In the genomic region with DNA sequence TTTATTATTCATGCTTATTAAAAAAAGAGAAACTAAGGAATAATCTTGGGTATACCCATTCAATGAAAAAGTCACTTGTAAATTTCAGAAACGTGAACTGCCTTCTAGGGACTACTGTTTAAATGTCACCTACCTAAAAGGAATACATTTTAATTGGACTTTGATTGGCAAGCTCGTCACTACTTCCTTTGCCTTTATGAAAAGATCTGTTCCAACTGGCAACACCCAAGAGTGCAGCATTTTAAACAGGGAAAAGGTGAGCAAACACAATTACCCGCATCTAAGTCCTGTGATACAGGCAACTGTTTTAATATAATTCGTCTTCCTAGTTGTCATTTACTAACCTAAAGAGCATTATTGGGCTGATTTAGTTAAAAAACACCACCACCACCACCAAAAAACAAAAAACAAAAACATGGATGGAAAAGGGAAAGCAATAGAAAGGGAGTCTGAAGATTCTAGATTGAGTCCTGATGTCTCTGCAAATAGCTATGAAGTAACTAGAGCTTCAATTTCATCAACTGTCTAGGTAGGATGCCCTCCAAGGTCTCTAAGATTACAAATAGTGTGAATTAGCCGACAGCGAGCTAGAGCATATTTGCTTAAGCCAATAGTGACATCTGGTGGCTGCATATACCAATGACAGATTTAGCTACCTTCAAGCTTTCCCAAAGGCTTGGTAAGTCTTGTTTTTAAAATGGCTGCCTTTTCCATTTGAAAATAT, we compare ENCODE assay signal across 8 cellular contexts. TPM values are rescaled to one million over a fixed set of nuclear protein-coding genes. Genes with fewer than 3 reads are reported as not detected.
A peak's percentile ranks its signal among the peaks of the same experiment; 100 is the strongest.
DNase-seq lines count a peak whose midpoint lies in the region; TF ChIP-seq lines count a peak whose summit lies in the region.

No MANE protein-coding gene starts in this region.

- no peak overlapping the region for H3K27ac Mint-ChIP-seq in HFFc6

- in situ Hi-C loops in brain microvascular endothelial cell (cut with HindIII; ENCODE audit: low pct_ligation_motif_present, low sequenced_read_pairs): no loop called here

- CTCF ChIA-PET in AG04450 (lab: Charles Lee) (interaction anchor here (0.6 to 2.7 kb wide), 14 partner anchors 10 to 879 kb away, joined by 3 to 9 read pairs (median 3); no protein-coding TSS in a partner anchor), PC-9 (lab: Charles Lee) (interaction anchor here (0.6 to 1.4 kb wide), 9 partner anchors 59 to 731 kb away, joined by 3 to 11 read pairs (median 4); no protein-coding TSS in a partner anchor)

- peak overlapping the region; percentile 24 for H3K4me3 Mint-ChIP-seq in HFFc6

- DNase-seq in AG04450 (ENCODE audit: low read depth, low spot score) (peak; percentile 33), HFFc6 (peak; percentile 81), PC-9 (peak; percentile 46 to 82), brain microvascular endothelial cell (peak; percentile 67), iPS DF 6.9 (ENCODE audit: low read depth, low spot score) (peak; percentile 84), spleen (no peak)

- POLR2A ChIA-PET in AG04450 (lab: Yijun Ruan, JAX): no interaction called here
- POLR2A ChIA-PET in PC-9 (lab: Charles Lee; ENCODE audit: unreplicated experiment): no interaction called here

- no TSS peak for BruUV-seq in PC-9 (replicated peaks; lab: Mats Ljungman, UMichigan)

- H3F3A ChIP-seq in Loucy (ENCODE audit: low read depth) (no peaks in the 10 kb centered on the region), PC-9 (ENCODE audit: insufficient read depth, low read depth) (peaks cover 11% of the 10 kb centered on the region; the same call in 1 of the 2 replicates)

- H3K9me3 ChIP-seq in AG04450 (ENCODE audit: control insufficient read depth, insufficient read depth, low read length): no peaks in the 10 kb centered on the region
- no peaks in the 10 kb centered on the region for H3K9me3 ChIP-seq in Loucy (ENCODE audit: insufficient read depth, low read depth, low read length)
- no peaks in the 10 kb centered on the region for H3K9me3 ChIP-seq in PC-9 (ENCODE audit: insufficient read depth, low read depth)
- H3K9me3 ChIP-seq in iPS DF 6.9 (ENCODE audit: control insufficient read depth, insufficient read depth, low read length): no peaks in the 10 kb centered on the region
- no peaks in the 10 kb centered on the region for H3K9me3 ChIP-seq in spleen

- intact Hi-C loops in PC-9 (cut with micrococcal nuclease; ENCODE audit: unreplicated experiment) (loop anchor here (1.0 to 10.0 kb wide), 7 partner anchors 78 to 1779 kb away; a partner anchor contains a TSS), spleen (cut with DNase I; ENCODE audit: low total_unique reads) (no loop called here)

- peaks cover 2% of the 10 kb centered on the region for H3K27me3 Mint-ChIP-seq in HFFc6 (ENCODE audit: insufficient read depth)

- H3K27ac ChIP-seq in AG04450 (ENCODE audit: low read depth, low read length) (no peak overlapping the region), PC-9 (no peak overlapping the region), brain microvascular endothelial cell (no peak overlapping the region), iPS DF 6.9 (ENCODE audit: low read length) (no peak overlapping the region), spleen (no peak overlapping the region)

- no peak for TF ChIP-seq POLR2A in spleen (IDR thresholded peaks at IDR 0.05)

- H3K4me3 ChIP-seq in AG04450 (ENCODE audit: low read depth, low read length) (no peak overlapping the region), Loucy (ENCODE audit: low read length, poor library complexity, severe bottlenecking) (no peak overlapping the region), PC-9 (no peak overlapping the region), brain microvascular endothelial cell (ENCODE audit: low read depth, low read length) (no peak overlapping the region), iPS DF 6.9 (ENCODE audit: low read length) (no peak overlapping the region), spleen (no peak overlapping the region)

- H3K27me3 ChIP-seq in AG04450 (ENCODE audit: control insufficient read depth, insufficient read depth, low read length) (no peaks in the 10 kb centered on the region), Loucy (ENCODE audit: insufficient read depth, low read length, poor library complexity, severe bottlenecking) (no peaks in the 10 kb centered on the region), PC-9 (ENCODE audit: insufficient read depth, low read depth) (no peaks in the 10 kb centered on the region), brain microvascular endothelial cell (replicated peaks) (no peaks in the 10 kb centered on the region), iPS DF 6.9 (ENCODE audit: control insufficient read depth, insufficient read depth, low read length) (no peaks in the 10 kb centered on the region), spleen (replicated peaks in 1 of 7) (peaks cover 0 to 7% (median 0%) of the 10 kb centered on the region in 7 donors)

- H3K9me2 ChIP-seq in Loucy (replicated peaks; ENCODE audit: low read depth, low read length) (no peaks in the 10 kb centered on the region), PC-9 (ENCODE audit: insufficient read depth) (no peaks in the 10 kb centered on the region)

- H4K20me1 ChIP-seq in Loucy (ENCODE audit: insufficient read depth, low read length, poor library complexity, severe bottlenecking) (no peaks in the 10 kb centered on the region), PC-9 (ENCODE audit: insufficient read depth) (no peaks in the 10 kb centered on the region)

- H3K9me3 Mint-ChIP-seq in HFFc6: no peaks in the 10 kb centered on the region

- WGBS in iPS DF 6.9 (ENCODE audit: insufficient coverage, insufficient read length): no CpG with 5 or more reads among the region's 6 CpGs
- WGBS in spleen, 5 donors: 49 to 56% (median 49%) methylated on average over 6 of the region's 6 CpGs

- TF ChIP-seq CTCF in AG04450 (IDR thresholded peaks at IDR 0.05; ENCODE audit: low read depth, low read length): peak; percentile 68
- TF ChIP-seq CTCF in GM12872 (IDR thresholded peaks at IDR 0.05; ENCODE audit: insufficient read depth, low read depth, low read length): peak; percentile 73
- peak; percentile 88 for TF ChIP-seq CTCF in HFFc6 (IDR thresholded peaks at IDR 0.05)
- TF ChIP-seq CTCF in Loucy (conservative IDR thresholded peaks at IDR 0.05; ENCODE audit: low read length): peak; percentile 84
- TF ChIP-seq CTCF in PC-9 (conservative IDR thresholded peaks at IDR 0.05): peak; percentile 93
- TF ChIP-seq CTCF in brain microvascular endothelial cell (IDR thresholded peaks at IDR 0.05; ENCODE audit: low read depth, low read length, missing control alignments): peak; percentile 69
- peak; percentile 68 to 89 (median 79) for TF ChIP-seq CTCF in spleen (IDR thresholded peaks at IDR 0.05 in 8 of 11, conservative IDR thresholded peaks at IDR 0.05 in 3 of 11)

- no peaks in the 10 kb centered on the region for H3K79me2 ChIP-seq in Loucy (ENCODE audit: insufficient read depth, low read length)
- H3K79me2 ChIP-seq in PC-9 (ENCODE audit: low read depth): no peaks in the 10 kb centered on the region

- H3K4me1 Mint-ChIP-seq in HFFc6 (ENCODE audit: low read depth): peaks cover 15% of the 10 kb centered on the region; the same call in 1 of the 2 replicates

- no peaks in the 10 kb centered on the region for H3K36me3 Mint-ChIP-seq in HFFc6 (ENCODE audit: low read depth)

- no peaks in the 10 kb centered on the region for H3K36me3 ChIP-seq in Loucy (ENCODE audit: insufficient read depth, low read length)
- no peaks in the 10 kb centered on the region for H3K36me3 ChIP-seq in PC-9 (ENCODE audit: low read depth)
- H3K36me3 ChIP-seq in brain microvascular endothelial cell (replicated peaks): no peaks in the 10 kb centered on the region
- no peaks in the 10 kb centered on the region for H3K36me3 ChIP-seq in iPS DF 6.9 (ENCODE audit: control insufficient read depth, insufficient read depth, low read length)
- H3K36me3 ChIP-seq in spleen: no peaks in the 10 kb centered on the region

- peak overlapping the region; percentile 67; the same call in 1 of the 2 replicates for H2AFZ ChIP-seq in Loucy (ENCODE audit: low read length)
- peak overlapping the region; percentile 32 for H2AFZ ChIP-seq in PC-9

- H3K9ac ChIP-seq in Loucy (ENCODE audit: low read depth, low read length, poor library complexity, severe bottlenecking): no peak overlapping the region

- H3K4me1 ChIP-seq in Loucy (ENCODE audit: insufficient read depth, low read length, poor library complexity, severe bottlenecking) (peaks cover 7% of the 10 kb centered on the region), PC-9 (replicated peaks; ENCODE audit: insufficient read depth) (peaks cover 11% of the 10 kb centered on the region), iPS DF 6.9 (ENCODE audit: control insufficient read depth, insufficient read depth, low read length) (no peaks in the 10 kb centered on the region), spleen (peaks cover 0 to 3% (median 0%) of the 10 kb centered on the region in 6 donors)

- H3K4me2 ChIP-seq in Loucy (ENCODE audit: low read depth, low read length, poor library complexity, severe bottlenecking): no peak overlapping the region
- 0 out of 2 replicates have a peak overlapping the region, but pooled peaks have one; percentile 16 for H3K4me2 ChIP-seq in PC-9

RNA-seq across cellular contexts. Expression of a gene that starts 33.8 kb away (rescaled TPM):
- not detected in 2 replicates for polyA plus RNA-seq in AG04450 (2011; rRNA removed)
- 0.52 TPM in 1 of 2 replicates, not detected in the other for polyA minus RNA-seq in AG04450 (2011; rRNA and poly(A)+ RNA removed)
- total RNA-seq in HFFc6 (2021; fragmentation: NEBNext Ultra II Directional; extraction: Animal tissue kit (Norgen Biotek cat#: 25700)): not detected
- 33.8 and 58.6 TPM in 2 replicates for total RNA-seq in PC-9 (2021)
- 10 to 100 TPM; 18.6 to 45.7 (median 37.3) TPM for total RNA-seq in spleen
- 10 to 100 TPM in 2 of 3 donors, 1 to 10 TPM in 1; 9.6 to 15.9 (median 14.9) TPM for polyA plus RNA-seq in spleen

Comparison
In these comparisons a context has a peak if more than half of its experiments do, and no peak if none do; other contexts are left out.
1. RNA of a gene that starts 33.8 kb away (total RNA-seq): 18.6 to 45.7 TPM in spleen and 33.8 to 58.6 TPM in PC-9; not detected in HFFc6; every median in the first group is over 10 times any median in the second.
2. Peak in every context shown above with its lines, with median percentiles within 50 percentile points of each other: CTCF ChIP-seq.